ENCODE assay signal across 8 cellular contexts in the genomic region with DNA sequence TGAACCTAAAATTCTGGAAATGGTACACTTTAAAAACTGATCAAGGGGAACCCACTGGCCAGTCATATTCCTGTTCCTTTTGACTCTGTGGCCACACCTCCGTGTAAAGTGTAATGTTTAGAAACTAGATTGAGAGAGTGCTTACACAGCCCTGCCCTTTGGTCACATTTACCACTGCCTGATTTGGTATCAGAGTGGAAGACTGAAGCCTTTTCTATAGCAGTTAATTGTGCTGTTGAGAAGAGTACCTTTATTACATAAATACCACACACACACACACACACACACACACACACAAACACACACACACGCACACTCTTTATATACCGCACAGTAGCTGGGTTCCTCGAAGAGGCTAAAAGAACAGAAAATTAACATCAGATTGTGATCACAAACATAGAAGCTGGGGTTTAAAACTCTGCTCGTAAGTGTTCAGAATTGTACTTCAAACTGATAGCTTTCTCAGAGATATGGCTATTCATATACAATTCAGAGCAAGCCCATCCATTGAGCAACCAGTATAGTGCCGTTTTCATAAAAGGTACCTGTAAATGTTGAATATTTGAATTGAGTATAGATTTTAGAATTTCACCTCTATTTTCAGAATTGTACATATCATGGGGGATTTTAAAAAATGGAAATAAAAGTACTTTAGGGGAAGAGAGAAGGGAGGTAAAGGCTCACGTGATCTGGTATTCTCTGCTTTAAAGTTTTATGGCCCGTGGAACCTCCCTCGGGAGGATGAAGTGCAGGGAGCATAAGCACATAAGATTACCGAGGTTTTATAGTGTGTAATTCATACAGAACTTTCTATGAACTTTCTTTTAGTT. TPM values are rescaled to one million over a fixed set of nuclear protein-coding genes. Genes with fewer than 3 reads are reported as not detected.
DNase-seq lines count a peak whose midpoint lies in the region; ATAC-seq and TF ChIP-seq lines count a peak whose summit lies in the region.

No MANE protein-coding gene starts in this region.

- intact Hi-C loops in transverse colon (cut with DNase I; ENCODE audit: low total_unique reads): loop anchor here (1.0 kb wide), 1 partner anchor 34 kb away; no protein-coding TSS in a partner anchor

- TF ChIP-seq POLR2A in transverse colon (IDR thresholded peaks at IDR 0.05): peak; percentile 39

- H3K36me3 ChIP-seq in transverse colon (no peaks in the 10 kb centered on the region), GM23248 (ENCODE audit: low read depth) (no peaks in the 10 kb centered on the region)

- H2AFZ ChIP-seq in GM23248: no peak overlapping the region

- no peak for TF ChIP-seq EP300 in transverse colon (IDR thresholded peaks at IDR 0.05; ENCODE audit: low read depth)

- peak overlapping the region; percentile 34 for H3K27ac Mint-ChIP-seq in activated naive CD8-positive, alpha-beta T cell
- no peak overlapping the region for H3K27ac Mint-ChIP-seq in activated naive CD8-positive, alpha-beta T cell treated with anti-CD3 and anti-CD28 coated beads, Interleukin-2, amount 50 U/mL, for 24 hours

- H3K9me2 ChIP-seq in GM23248 (ENCODE audit: insufficient read depth): no peaks in the 10 kb centered on the region

- no peak for TF ChIP-seq CTCF in transverse colon (IDR thresholded peaks at IDR 0.05)
- TF ChIP-seq CTCF in foreskin keratinocyte (conservative IDR thresholded peaks at IDR 0.05): no peak

- no peak overlapping the region for H3K4me2 ChIP-seq in GM23248 (ENCODE audit: unreplicated experiment)

- H3K36me3 Mint-ChIP-seq in activated naive CD8-positive, alpha-beta T cell: peaks cover 5% of the 10 kb centered on the region
- peaks cover 8% of the 10 kb centered on the region for H3K36me3 Mint-ChIP-seq in activated naive CD8-positive, alpha-beta T cell treated with anti-CD3 and anti-CD28 coated beads, Interleukin-2, amount 50 U/mL, for 24 hours (ENCODE audit: low read depth)

- in situ Hi-C loops in transverse colon (cut with MboI; ENCODE audit: low pct_ligation_motif_present in 1 of 4, low pct_unique_long_range_greater_than_20kb in 1 of 4, low sequenced_read_pairs in 3 of 4): no loop called here
- in situ Hi-C loops in GM23248 (cut with MboI): no loop called here

- no peaks in the 10 kb centered on the region for H3F3A ChIP-seq in GM23248 (ENCODE audit: insufficient read depth)

- no peaks in the 10 kb centered on the region for H3K9me3 Mint-ChIP-seq in activated naive CD8-positive, alpha-beta T cell (ENCODE audit: low read depth)
- no peaks in the 10 kb centered on the region for H3K9me3 Mint-ChIP-seq in activated naive CD8-positive, alpha-beta T cell treated with anti-CD3 and anti-CD28 coated beads, Interleukin-2, amount 50 U/mL, for 24 hours

- H3K27me3 ChIP-seq in transverse colon: no peaks in the 10 kb centered on the region
- H3K27me3 ChIP-seq in foreskin keratinocyte: no peaks in the 10 kb centered on the region
- no peaks in the 10 kb centered on the region for H3K27me3 ChIP-seq in GM23248 (replicated peaks; ENCODE audit: insufficient read depth)

- no peak overlapping the region for H3K9ac ChIP-seq in GM23248

- ATAC-seq in activated naive CD8-positive, alpha-beta T cell treated with anti-CD3 and anti-CD28 coated beads, Interleukin-2, amount 50 U/mL, for 24 hours: no peak
- peak; percentile 73 for ATAC-seq in HG03432 (IDR thresholded peaks at IDR 0.05; ENCODE audit: unreplicated experiment)
- ATAC-seq in foreskin keratinocyte: no peak
- no peak for ATAC-seq in GM19328 (IDR thresholded peaks at IDR 0.05; ENCODE audit: unreplicated experiment)

- H3K4me3 ChIP-seq in transverse colon (peak overlapping the region in 2 of 4 donors; percentile 17 to 35), GM23248 (no peak overlapping the region)

- no peak for DNase-seq in activated naive CD8-positive, alpha-beta T cell treated with anti-CD3 and anti-CD28 coated beads, Interleukin-2, amount 50 U/mL, for 24 hours
- peak; percentile 26 for DNase-seq in glomerular visceral epithelial cell (ENCODE audit: extremely low spot score)
- peak; percentile 61 for DNase-seq in transverse colon
- no peak for DNase-seq in foreskin keratinocyte
- no peak for DNase-seq in GM23248

- H4K20me1 ChIP-seq in GM23248 (ENCODE audit: insufficient read depth): no peaks in the 10 kb centered on the region

- H3K4me3 Mint-ChIP-seq in activated naive CD8-positive, alpha-beta T cell: no peak overlapping the region
- H3K4me3 Mint-ChIP-seq in activated naive CD8-positive, alpha-beta T cell treated with anti-CD3 and anti-CD28 coated beads, Interleukin-2, amount 50 U/mL, for 24 hours: no peak overlapping the region

- H3K27me3 Mint-ChIP-seq in activated naive CD8-positive, alpha-beta T cell: no peaks in the 10 kb centered on the region
- H3K27me3 Mint-ChIP-seq in activated naive CD8-positive, alpha-beta T cell treated with anti-CD3 and anti-CD28 coated beads, Interleukin-2, amount 50 U/mL, for 24 hours: no peaks in the 10 kb centered on the region

- peaks cover 80% of the 10 kb centered on the region for H3K79me2 ChIP-seq in GM23248 (ENCODE audit: insufficient read depth)

- H3K27ac ChIP-seq in transverse colon: peak overlapping the region; percentile 75 to 84 (median 82)
- H3K27ac ChIP-seq in foreskin keratinocyte: no peak overlapping the region
- no peak overlapping the region for H3K27ac ChIP-seq in GM23248

- H3K9me3 ChIP-seq in transverse colon (no peaks in the 10 kb centered on the region), GM23248 (ENCODE audit: low read depth) (no peaks in the 10 kb centered on the region)

- 46 to 54% methylated on average over 10 of the region's 10 CpGs for WGBS in transverse colon (ENCODE audit: low coverage in 1 of 2), 2 donors
- WGBS in GM23248 (ENCODE audit: low coverage in 1 of 2, low lambda C conversion rate in 2 of 2, missing lambda C conversion rate in 2 of 2), 2 experiments: 91% methylated on average over 10 of the region's 10 CpGs

- H3K4me1 Mint-ChIP-seq in activated naive CD8-positive, alpha-beta T cell (ENCODE audit: low read depth): peaks cover 37% of the 10 kb centered on the region
- H3K4me1 Mint-ChIP-seq in activated naive CD8-positive, alpha-beta T cell treated with anti-CD3 and anti-CD28 coated beads, Interleukin-2, amount 50 U/mL, for 24 hours: peaks cover 36% of the 10 kb centered on the region

- H3K4me1 ChIP-seq in transverse colon: peaks cover 14 to 86% (median 42%) of the 10 kb centered on the region in 4 donors
- peaks cover 6% of the 10 kb centered on the region for H3K4me1 ChIP-seq in foreskin keratinocyte
- peaks cover 6% of the 10 kb centered on the region; the same call in 1 of the 2 replicates for H3K4me1 ChIP-seq in GM23248 (ENCODE audit: insufficient read depth)

RNA-seq across cellular contexts. Expression of gene CAMTA1, which starts 37.5 kb away (rescaled TPM):
- total RNA-seq in transverse colon (100 to 1,000 TPM in 3 of 4 donors, 10 to 100 TPM in 1; 93.8 to 268 (median 130) TPM), foreskin keratinocyte (51.2 and 55.7 TPM in 2 replicates)
- polyA plus RNA-seq in foreskin keratinocyte (73.6 and 86.7 TPM in 2 replicates), GM23248 (2016; fragmentation: Nextera tagmentation; extraction: Ambion mirVana) (159 and 165 TPM in 2 replicates)
- 50.1 and 86.8 TPM in 2 replicates for total RNA-seq in GM23248 (2014; rRNA removed; shearing (Covaris generic))

Comparison
In these comparisons a context has a peak if more than half of its experiments do, and no peak if none do; other contexts are left out.
1. DNase-seq: peak in glomerular visceral epithelial cell (single experiment) and transverse colon (single experiment); none in activated naive CD8-positive, alpha-beta T cell treated with anti-CD3 and anti-CD28 coated beads, Interleukin-2, amount 50 U/mL, for 24 hours (single experiment), foreskin keratinocyte (0 of 2) and GM23248 (single experiment).
2. H3K27ac ChIP-seq: peak in transverse colon (4 of 4); none in foreskin keratinocyte (single experiment) and GM23248 (single experiment).